ENCODE assay signal across 10 cellular contexts in the genomic region with DNA sequence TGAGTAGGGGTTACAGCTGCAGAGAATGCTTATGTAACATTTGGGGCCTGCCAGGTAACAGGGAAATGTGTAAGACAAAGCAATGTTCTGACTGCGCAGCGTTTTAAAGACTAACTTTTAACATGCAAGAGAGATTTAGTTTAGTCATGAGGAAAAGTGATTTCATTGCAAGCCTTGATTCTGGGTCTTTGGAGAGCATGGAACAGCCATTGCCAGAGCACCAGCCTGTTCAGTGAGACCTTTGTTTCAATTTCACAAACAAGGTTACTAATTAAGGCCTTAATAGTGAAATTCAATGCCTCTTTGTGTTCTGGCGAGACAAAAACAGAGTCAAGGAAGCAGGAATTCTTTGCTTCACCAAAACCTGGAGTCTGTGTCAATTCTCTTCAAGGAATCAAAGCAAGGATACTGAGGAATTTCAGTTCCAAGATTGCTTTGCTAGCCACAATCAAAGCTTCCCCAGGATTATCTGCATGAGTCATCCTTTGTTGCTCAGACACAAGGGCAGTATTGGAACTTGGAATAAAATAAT. TPM values are rescaled to one million over a fixed set of nuclear protein-coding genes. Genes with fewer than 3 reads are reported as not detected.
DNase-seq lines count a peak whose midpoint lies in the region; ATAC-seq and TF ChIP-seq lines count a peak whose summit lies in the region.
"Had no signal": no experiment of that assay in that cellular context is flagged by ENCODE, and none has a peak within 500 bp of the region (broad histone marks: within the 10 kb centered on the region; RNA-seq: fewer than 3 reads in every experiment).

No MANE protein-coding gene starts in this region.

- H2AK5ac ChIP-seq in mesendoderm (ENCODE audit: low read length): no peak overlapping the region

- TF ChIP-seq POLR2A in vagina (IDR thresholded peaks at IDR 0.05): no peak

- H3K4me1 ChIP-seq in heart right ventricle (peaks cover 23 to 98% (median 81%) of the 10 kb centered on the region in 9 donors), right cardiac atrium (ENCODE audit: control insufficient read depth, insufficient read depth, low read length) (peaks cover 16% of the 10 kb centered on the region), mesendoderm (ENCODE audit: control insufficient read depth, low read depth, low read length) (peaks cover 2% of the 10 kb centered on the region), vagina (peaks cover 30% of the 10 kb centered on the region)

- H3K23ac ChIP-seq in mesendoderm (ENCODE audit: low read length): no peak overlapping the region

- no peak overlapping the region for H4K8ac ChIP-seq in mesendoderm (ENCODE audit: low read depth, low read length)

- no peak overlapping the region for H3K4ac ChIP-seq in mesendoderm (ENCODE audit: low read depth, low read length)

- 50 to 61% methylated on average over 3 of the region's 3 CpGs for WGBS in heart right ventricle, 2 donors
- 67% methylated on average over 3 of the region's 3 CpGs for WGBS in right cardiac atrium
- no CpG with 5 or more reads among the region's 3 CpGs for WGBS in mesendoderm (ENCODE audit: extremely low coverage, insufficient coverage, low lambda C conversion rate)

- no peak overlapping the region for H2BK120ac ChIP-seq in mesendoderm (ENCODE audit: low read depth, low read length)

- no peaks in the 10 kb centered on the region for H3K79me2 ChIP-seq in mesendoderm (ENCODE audit: control insufficient read depth, insufficient read depth, low read length)

- no peak for ATAC-seq in heart right ventricle
- ATAC-seq in right cardiac atrium: no peak
- ATAC-seq in GM21737 (IDR thresholded peaks at IDR 0.05; ENCODE audit: unreplicated experiment): no peak
- ATAC-seq in GM21447 (IDR thresholded peaks at IDR 0.05; ENCODE audit: unreplicated experiment): no peak

- H3K36me3 ChIP-seq in heart right ventricle (peaks cover 0 to 43% (median 8%) of the 10 kb centered on the region in 9 donors), mesendoderm (ENCODE audit: control insufficient read depth, insufficient read depth, low read length) (no peaks in the 10 kb centered on the region), vagina (no peaks in the 10 kb centered on the region)

- no peak overlapping the region for H2BK5ac ChIP-seq in mesendoderm (ENCODE audit: low read length)

- TF ChIP-seq CTCF in heart right ventricle (IDR thresholded peaks at IDR 0.05): no peak
- no peak for TF ChIP-seq CTCF in vagina (IDR thresholded peaks at IDR 0.05)

- H3K27me3 ChIP-seq in heart right ventricle: no peaks in the 10 kb centered on the region
- H3K27me3 ChIP-seq in right cardiac atrium (ENCODE audit: control insufficient read depth, insufficient read depth): no peaks in the 10 kb centered on the region
- H3K27me3 ChIP-seq in mesendoderm (ENCODE audit: insufficient read depth, low read length, poor library complexity): no peaks in the 10 kb centered on the region
- no peaks in the 10 kb centered on the region for H3K27me3 ChIP-seq in vagina

- H3K27ac ChIP-seq in heart right ventricle (peak overlapping the region in 6 of 10 donors; percentile 2 to 64 (median 32)), right cardiac atrium (ENCODE audit: low read length) (no peak overlapping the region), caudate nucleus (ENCODE audit: low read depth, low read length) (peak overlapping the region; percentile 79), mesendoderm (ENCODE audit: low read depth, low read length) (no peak overlapping the region), vagina (peak overlapping the region; percentile 40)
- H3K27ac ChIP-seq: coronary artery had no signal

- intact Hi-C loops in heart right ventricle (cut with DNase I): loop anchor here in 1 of 10 donors (5.0 kb wide), 1 partner anchor 50 kb away; no protein-coding TSS in a partner anchor
- intact Hi-C loops in right cardiac atrium (cut with DNase I): no loop called here
- intact Hi-C loops in vagina (cut with DNase I): no loop called here

- H3K9me3 ChIP-seq in heart right ventricle (no peaks in the 10 kb centered on the region), right cardiac atrium (ENCODE audit: control insufficient read depth, low read length) (no peaks in the 10 kb centered on the region), vagina (no peaks in the 10 kb centered on the region)

- no peak overlapping the region for H3K9ac ChIP-seq in mesendoderm (ENCODE audit: low read length)

- H3K18ac ChIP-seq in mesendoderm (ENCODE audit: low read length): peak overlapping the region; percentile 63

- no peak overlapping the region for H3K4me2 ChIP-seq in mesendoderm (ENCODE audit: low read length)

- no peak overlapping the region for H2BK15ac ChIP-seq in mesendoderm (replicated peaks; ENCODE audit: low read depth)

- no peak overlapping the region for H4K5ac ChIP-seq in mesendoderm (ENCODE audit: low read length)

- DNase-seq in heart right ventricle: no peak
- no peak for DNase-seq in right cardiac atrium
- peak in 3 of 61 donors; percentile 8 to 19 (median 10) for DNase-seq in caudate nucleus (lab: John Stamatoyannopoulos, UW)
- peak; percentile 45 for DNase-seq in mesendoderm
- DNase-seq in vagina (ENCODE audit: extremely low spot score in 2 of 2): no peak
- no peak for DNase-seq in T1000 (lab: John Stamatoyannopoulos, UW)
- DNase-seq: activated T-cell treated with anti-CD3 and anti-CD28 coated beads, Interleukin-2, amount 50 U/mL, for 24 hours had no signal

- peak overlapping the region; percentile 10 for H3K56ac ChIP-seq in mesendoderm (ENCODE audit: low read length)

- H3K79me1 ChIP-seq in mesendoderm (ENCODE audit: low read length): peaks cover 5% of the 10 kb centered on the region

- no peak overlapping the region for H3K4me3 ChIP-seq in heart right ventricle
- no peak overlapping the region for H3K4me3 ChIP-seq in right cardiac atrium (ENCODE audit: low read length)
- H3K4me3 ChIP-seq in mesendoderm (ENCODE audit: low read length): no peak overlapping the region
- H3K4me3 ChIP-seq in vagina: no peak overlapping the region
- H3K4me3 ChIP-seq: coronary artery had no signal

RNA-seq across cellular contexts. Expression of a gene that starts 14.4 kb away (rescaled TPM):
- total RNA-seq in heart right ventricle (1,000 to 10,000 TPM; 1,320 to 2,236 (median 1,671) TPM), right cardiac atrium (1,000 to 10,000 TPM in 1 of 4 donors, 100 to 1,000 TPM in 3; 816 to 1,016 (median 864) TPM), vagina (3.4 TPM)
- polyA plus RNA-seq in heart right ventricle (1,000 to 10,000 TPM; 1,088 to 2,104 TPM), right cardiac atrium (1,778 TPM)
- polyA plus RNA-seq in mesendoderm (2013, experiment 1 of 2): 1.8 TPM
- 1.5 TPM for polyA plus RNA-seq in mesendoderm (2013, experiment 2 of 2)

RNA-seq across cellular contexts. Expression of a gene that starts 53.9 kb away (rescaled TPM):
- total RNA-seq in heart right ventricle (10 to 100 TPM in 8 of 10 donors, 1 to 10 TPM in 2; 8.5 to 19.3 (median 11.0) TPM), right cardiac atrium (10 to 100 TPM; 13.0 to 17.0 (median 13.8) TPM), vagina (16.7 TPM)
- polyA plus RNA-seq in heart right ventricle (10 to 100 TPM; 11.6 to 25.7 TPM), right cardiac atrium (17.3 TPM)
- 57.6 TPM for polyA plus RNA-seq in mesendoderm (2013, experiment 1 of 2)
- 58.1 TPM for polyA plus RNA-seq in mesendoderm (2013, experiment 2 of 2)

Comparison
In these comparisons a context has a peak if more than half of its experiments do, and no peak if none do; other contexts are left out.
1. H3K27ac ChIP-seq: peak in heart right ventricle (6 of 10), caudate nucleus (single experiment) and vagina (single experiment); none in right cardiac atrium (single experiment) and mesendoderm (single experiment).
2. RNA of a gene that starts 14.4 kb away (total RNA-seq): 1,320 to 2,236 TPM in heart right ventricle and 816 to 1,016 TPM in right cardiac atrium; 3.4 TPM in vagina (single experiment); every median in the first group is over 100 times any median in the second.